In the genomic region with DNA sequence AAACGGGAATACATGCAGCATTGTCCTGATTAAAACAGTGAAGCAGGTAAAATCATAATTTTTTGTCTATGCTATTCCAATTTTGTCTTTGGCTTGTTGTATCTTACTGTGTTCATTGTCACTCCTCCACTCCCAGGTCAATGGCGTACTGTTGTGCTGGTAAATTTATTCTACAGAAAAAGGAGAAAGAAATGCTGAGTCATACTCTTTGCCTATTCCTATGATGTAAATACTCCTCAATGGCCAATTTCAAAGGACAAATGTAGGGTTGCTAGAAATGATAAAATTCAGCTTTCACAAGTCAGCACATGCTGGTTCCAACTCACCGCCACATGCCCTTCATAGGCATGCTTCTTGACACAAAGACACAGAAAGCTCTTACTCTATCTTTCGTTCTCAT, we compare ENCODE assay signal across 22 cellular contexts.
DNase-seq lines count a peak whose midpoint lies in the region; ATAC-seq and TF ChIP-seq lines count a peak whose summit lies in the region.
"Had no signal": no experiment of that assay in that cellular context is flagged by ENCODE, and none has a peak within 500 bp of the region (broad histone marks: within the 10 kb centered on the region; RNA-seq: fewer than 3 reads in every experiment).

No MANE protein-coding gene starts in this region.

- ATAC-seq in WTC11 (no peak), sciatic nerve (no peak)

- in situ Hi-C loops in GM13977 (cut with MboI; ENCODE audit: low pct_unique_long_range_greater_than_20kb, low sequenced_read_pairs, unreplicated experiment), result no loop called here

- POLR2A ChIA-PET in HEK293 (lab: Yijun Ruan, JAX), result no interaction called here
- POLR2A ChIA-PET in WTC11 (lab: Charles Lee), result no interaction called here

- intact Hi-C loops in sciatic nerve (cut with DNase I), result no loop called here

- H3K36me3 ChIP-seq in HEK293 (ENCODE audit: control insufficient read depth in 2 of 2, insufficient read depth in 1 of 2, low read length in 2 of 2), result no peaks in the 10 kb centered on the region
- H3K36me3 ChIP-seq: BLaER1 treated with 17β-estradiol and CSF1 and Interleukin-3, amounts not matched to agents 10 nM and 100 nM; Peyer's patch had no signal

- no peaks in the 10 kb centered on the region for H3K27me3 Mint-ChIP-seq in WTC11 (ENCODE audit: low read depth)
- H3K27me3 Mint-ChIP-seq: CD4-positive, alpha-beta T cell had no signal

- H3K4me1 Mint-ChIP-seq in WTC11, result peaks cover 6% of the 10 kb centered on the region

- H3K4me3 Mint-ChIP-seq in WTC11, result no peak overlapping the region
- H3K4me3 Mint-ChIP-seq: CD4-positive, alpha-beta T cell had no signal

- H3K4me3 ChIP-seq in HEK293 (ENCODE audit: low read depth, low read length) (no peak overlapping the region), epithelial cell of esophagus (ENCODE audit: low read length) (no peak overlapping the region)
- H3K4me3 ChIP-seq: BLaER1 treated with 17β-estradiol and CSF1 and Interleukin-3, amounts not matched to agents 10 nM and 100 nM; Peyer's patch had no signal

- H3K9me3 ChIP-seq in HEK293 (ENCODE audit: control insufficient read depth, insufficient read depth, low read depth, low read length), result no peaks in the 10 kb centered on the region
- H3K9me3 ChIP-seq: Peyer's patch had no signal

- H3K27ac Mint-ChIP-seq in WTC11, result no peak overlapping the region
- H3K27ac Mint-ChIP-seq: CD4-positive, alpha-beta T cell had no signal

- H3K9me3 Mint-ChIP-seq in WTC11, result no peaks in the 10 kb centered on the region
- H3K9me3 Mint-ChIP-seq: CD4-positive, alpha-beta T cell had no signal

- CTCF ChIA-PET in HEK293 (lab: Yijun Ruan, JAX) (no interaction called here), WTC11 (lab: Charles Lee) (no interaction called here)

- no peaks in the 10 kb centered on the region for H3K4me1 ChIP-seq in HEK293 (ENCODE audit: control insufficient read depth, insufficient read depth, low read length)
- H3K4me1 ChIP-seq: BLaER1 treated with 17β-estradiol and CSF1 and Interleukin-3, amounts not matched to agents 10 nM and 100 nM; Peyer's patch had no signal

- H3K27ac ChIP-seq in HEK293 (ENCODE audit: extremely low read depth, low read depth, low read length), result no peak overlapping the region
- H3K27ac ChIP-seq: BLaER1 treated with 17β-estradiol and CSF1 and Interleukin-3, amounts not matched to agents 10 nM and 100 nM; HL-60; Peyer's patch had no signal

- peak; percentile 3 for DNase-seq in ELR (ENCODE audit: low read depth)
- no peak for DNase-seq in WTC11 (ENCODE audit: low spot score)
- DNase-seq in epithelial cell of esophagus (ENCODE audit: low read depth), result peak; percentile 9
- DNase-seq in GM13977 (ENCODE audit: low spot score), result no peak
- DNase-seq in sciatic nerve (ENCODE audit: low spot score), result no peak
- no peak for DNase-seq in NCI-H524 (lab: John Stamatoyannopoulos, UW)
- DNase-seq: AML-193; CD4-positive, alpha-beta T cell; EL; GF-D8; H7; MV-4-11; NCI-H1105; NCI-H1436 treated with DMSO at 0.1 percent for 48 hours; NCI-H187 treated with DMSO at 0.1 percent for 48 hours; NCI-H2171 treated with DMSO at 0.1 percent for 48 hours; NCI-H526; Peyer's patch; SHP77 treated with DMSO at 0.1 percent for 48 hours had no signal

- TF ChIP-seq CTCF in HEK293 (tag by site-specific recombination; IDR thresholded peaks at IDR 0.05) (no peak), WTC11 (IDR thresholded peaks at IDR 0.05) (no peak), epithelial cell of esophagus (IDR thresholded peaks at IDR 0.05; ENCODE audit: insufficient read depth, low read depth, low read length, missing control alignments) (no peak), GM13977 (IDR thresholded peaks at IDR 0.05; ENCODE audit: extremely low read depth, insufficient read depth, missing control alignments) (no peak)

- no peaks in the 10 kb centered on the region for H3K36me3 Mint-ChIP-seq in WTC11

TF ChIP-seq in HEK293, 187 proteins besides CTCF, POLR2A, EP300 and RAD21:
- TF ChIP-seq, protein P1, sequence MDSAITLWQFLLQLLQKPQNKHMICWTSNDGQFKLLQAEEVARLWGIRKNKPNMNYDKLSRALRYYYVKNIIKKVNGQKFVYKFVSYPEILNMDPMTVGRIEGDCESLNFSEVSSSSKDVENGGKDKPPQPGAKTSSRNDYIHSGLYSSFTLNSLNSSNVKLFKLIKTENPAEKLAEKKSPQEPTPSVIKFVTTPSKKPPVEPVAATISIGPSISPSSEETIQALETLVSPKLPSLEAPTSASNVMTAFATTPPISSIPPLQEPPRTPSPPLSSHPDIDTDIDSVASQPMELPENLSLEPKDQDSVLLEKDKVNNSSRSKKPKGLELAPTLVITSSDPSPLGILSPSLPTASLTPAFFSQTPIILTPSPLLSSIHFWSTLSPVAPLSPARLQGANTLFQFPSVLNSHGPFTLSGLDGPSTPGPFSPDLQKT (IDR thresholded peaks at IDR 0.05; ENCODE audit: borderline replicate concordance, low read depth, low read length), result 0 out of 2 replicates have a peak, but pooled peaks have one; percentile 63
- TF ChIP-seq OVOL3 (tag by site-specific recombination; IDR thresholded peaks at IDR 0.05), result no peak

TF ChIP-seq in WTC11, 78 proteins besides CTCF, POLR2A, EP300 and RAD21:
- TF ChIP-seq NFE2L1 (CRISPR knock-in tag; IDR thresholded peaks at IDR 0.05) (peak; percentile 57; the same call in 1 of the 2 replicates), MYBL2 (CRISPR knock-in tag; IDR thresholded peaks at IDR 0.05) (no peak)

Comparison
In these comparisons a context has a peak if more than half of its experiments do, and no peak if none do; other contexts are left out.
1. DNase-seq: peak in ELR (single experiment) and epithelial cell of esophagus (single experiment); none in WTC11 (single experiment), GM13977 (single experiment), sciatic nerve (single experiment) and NCI-H524 (0 of 2).